In the genomic region with DNA sequence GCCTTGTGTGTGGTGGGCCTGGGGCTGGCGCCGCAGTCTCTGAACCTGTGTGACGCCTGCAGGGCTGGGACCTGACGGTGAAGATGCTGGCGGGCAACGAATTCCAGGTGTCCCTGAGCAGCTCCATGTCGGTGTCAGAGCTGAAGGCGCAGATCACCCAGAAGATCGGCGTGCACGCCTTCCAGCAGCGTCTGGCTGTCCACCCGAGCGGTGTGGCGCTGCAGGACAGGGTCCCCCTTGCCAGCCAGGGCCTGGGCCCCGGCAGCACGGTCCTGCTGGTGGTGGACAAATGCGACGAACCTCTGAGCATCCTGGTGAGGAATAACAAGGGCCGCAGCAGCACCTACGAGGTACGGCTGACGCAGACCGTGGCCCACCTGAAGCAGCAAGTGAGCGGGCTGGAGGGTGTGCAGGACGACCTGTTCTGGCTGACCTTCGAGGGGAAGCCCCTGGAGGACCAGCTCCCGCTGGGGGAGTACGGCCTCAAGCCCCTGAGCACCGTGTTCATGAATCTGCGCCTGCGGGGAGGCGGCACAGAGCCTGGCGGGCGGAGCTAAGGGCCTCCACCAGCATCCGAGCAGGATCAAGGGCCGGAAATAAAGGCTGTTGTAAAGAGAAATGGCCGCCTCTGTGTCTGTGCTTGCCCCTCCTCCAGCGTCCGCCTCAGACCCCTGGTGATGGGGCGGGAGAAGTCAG, we compare ENCODE assay signal across 1 cellular context.
A peak's percentile ranks its signal among the peaks of the same experiment; 100 is the strongest.
TF ChIP-seq lines count a peak whose summit lies in the region.

No MANE protein-coding gene starts in this region.

TF ChIP-seq in K562, 482 proteins besides CTCF, POLR2A, EP300 and RAD21 (continued from another document and continues in another):
- TF ChIP-seq, protein P1, sequence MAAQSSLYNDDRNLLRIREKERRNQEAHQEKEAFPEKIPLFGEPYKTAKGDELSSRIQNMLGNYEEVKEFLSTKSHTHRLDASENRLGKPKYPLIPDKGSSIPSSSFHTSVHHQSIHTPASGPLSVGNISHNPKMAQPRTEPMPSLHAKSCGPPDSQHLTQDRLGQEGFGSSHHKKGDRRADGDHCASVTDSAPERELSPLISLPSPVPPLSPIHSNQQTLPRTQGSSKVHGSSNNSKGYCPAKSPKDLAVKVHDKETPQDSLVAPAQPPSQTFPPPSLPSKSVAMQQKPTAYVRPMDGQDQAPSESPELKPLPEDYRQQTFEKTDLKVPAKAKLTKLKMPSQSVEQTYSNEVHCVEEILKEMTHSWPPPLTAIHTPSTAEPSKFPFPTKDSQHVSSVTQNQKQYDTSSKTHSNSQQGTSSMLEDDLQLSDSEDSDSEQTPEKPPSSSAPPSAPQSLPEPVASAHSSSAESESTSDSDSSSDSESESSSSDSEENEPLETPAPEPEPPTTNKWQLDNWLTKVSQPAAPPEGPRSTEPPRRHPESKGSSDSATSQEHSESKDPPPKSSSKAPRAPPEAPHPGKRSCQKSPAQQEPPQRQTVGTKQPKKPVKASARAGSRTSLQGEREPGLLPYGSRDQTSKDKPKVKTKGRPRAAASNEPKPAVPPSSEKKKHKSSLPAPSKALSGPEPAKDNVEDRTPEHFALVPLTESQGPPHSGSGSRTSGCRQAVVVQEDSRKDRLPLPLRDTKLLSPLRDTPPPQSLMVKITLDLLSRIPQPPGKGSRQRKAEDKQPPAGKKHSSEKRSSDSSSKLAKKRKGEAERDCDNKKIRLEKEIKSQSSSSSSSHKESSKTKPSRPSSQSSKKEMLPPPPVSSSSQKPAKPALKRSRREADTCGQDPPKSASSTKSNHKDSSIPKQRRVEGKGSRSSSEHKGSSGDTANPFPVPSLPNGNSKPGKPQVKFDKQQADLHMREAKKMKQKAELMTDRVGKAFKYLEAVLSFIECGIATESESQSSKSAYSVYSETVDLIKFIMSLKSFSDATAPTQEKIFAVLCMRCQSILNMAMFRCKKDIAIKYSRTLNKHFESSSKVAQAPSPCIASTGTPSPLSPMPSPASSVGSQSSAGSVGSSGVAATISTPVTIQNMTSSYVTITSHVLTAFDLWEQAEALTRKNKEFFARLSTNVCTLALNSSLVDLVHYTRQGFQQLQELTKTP (IDR thresholded peaks at IDR 0.05; ENCODE audit: low read depth in 1 of 2, partially characterized antibody in 2 of 2): no peak
- TF ChIP-seq ZNF263 (CRISPR knock-in tag; IDR thresholded peaks at IDR 0.05; ENCODE audit: borderline replicate concordance): peak; percentile 54
- no peak for TF ChIP-seq NR4A1 (CRISPR knock-in tag; IDR thresholded peaks at IDR 0.05)
- no peak for TF ChIP-seq NR4A1 (tag; IDR thresholded peaks at IDR 0.05)
- no peak for TF ChIP-seq SMAD1 (IDR thresholded peaks at IDR 0.05; ENCODE audit: low read depth, low read length, partially characterized antibody)
- TF ChIP-seq TCF3 (CRISPR knock-in tag; IDR thresholded peaks at IDR 0.05): no peak
- TF ChIP-seq SLC30A9 (CRISPR knock-in tag; IDR thresholded peaks at IDR 0.05): no peak
- TF ChIP-seq, protein P2, sequence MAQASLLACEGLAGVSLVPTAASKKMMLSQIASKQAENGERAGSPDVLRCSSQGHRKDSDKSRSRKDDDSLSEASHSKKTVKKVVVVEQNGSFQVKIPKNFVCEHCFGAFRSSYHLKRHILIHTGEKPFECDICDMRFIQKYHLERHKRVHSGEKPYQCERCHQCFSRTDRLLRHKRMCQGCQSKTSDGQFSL (CRISPR knock-in tag; IDR thresholded peaks at IDR 0.05): no peak
- TF ChIP-seq, protein P2 (tag; IDR thresholded peaks at IDR 0.05): no peak
- no peak for TF ChIP-seq CAMTA2 (CRISPR knock-in tag; conservative IDR thresholded peaks at IDR 0.05)
- no peak for TF ChIP-seq CEBPG (CRISPR knock-in tag; IDR thresholded peaks at IDR 0.05)
- no peak for TF ChIP-seq CEBPG (tag; conservative IDR thresholded peaks at IDR 0.05 in 1 of 2, IDR thresholded peaks at IDR 0.05 in 1 of 2)
- no peak for TF ChIP-seq EP400 (IDR thresholded peaks at IDR 0.05)
- TF ChIP-seq FIP1L1 (IDR thresholded peaks at IDR 0.05; ENCODE audit: low read depth, low read length, poor library complexity, severe bottlenecking): peak; percentile 24
- TF ChIP-seq, protein P3, sequence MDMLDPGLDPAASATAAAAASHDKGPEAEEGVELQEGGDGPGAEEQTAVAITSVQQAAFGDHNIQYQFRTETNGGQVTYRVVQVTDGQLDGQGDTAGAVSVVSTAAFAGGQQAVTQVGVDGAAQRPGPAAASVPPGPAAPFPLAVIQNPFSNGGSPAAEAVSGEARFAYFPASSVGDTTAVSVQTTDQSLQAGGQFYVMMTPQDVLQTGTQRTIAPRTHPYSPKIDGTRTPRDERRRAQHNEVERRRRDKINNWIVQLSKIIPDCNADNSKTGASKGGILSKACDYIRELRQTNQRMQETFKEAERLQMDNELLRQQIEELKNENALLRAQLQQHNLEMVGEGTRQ (CRISPR knock-in tag; IDR thresholded peaks at IDR 0.05): 0 out of 2 replicates have a peak, but pooled peaks have one; percentile 1
- TF ChIP-seq, protein P4, sequence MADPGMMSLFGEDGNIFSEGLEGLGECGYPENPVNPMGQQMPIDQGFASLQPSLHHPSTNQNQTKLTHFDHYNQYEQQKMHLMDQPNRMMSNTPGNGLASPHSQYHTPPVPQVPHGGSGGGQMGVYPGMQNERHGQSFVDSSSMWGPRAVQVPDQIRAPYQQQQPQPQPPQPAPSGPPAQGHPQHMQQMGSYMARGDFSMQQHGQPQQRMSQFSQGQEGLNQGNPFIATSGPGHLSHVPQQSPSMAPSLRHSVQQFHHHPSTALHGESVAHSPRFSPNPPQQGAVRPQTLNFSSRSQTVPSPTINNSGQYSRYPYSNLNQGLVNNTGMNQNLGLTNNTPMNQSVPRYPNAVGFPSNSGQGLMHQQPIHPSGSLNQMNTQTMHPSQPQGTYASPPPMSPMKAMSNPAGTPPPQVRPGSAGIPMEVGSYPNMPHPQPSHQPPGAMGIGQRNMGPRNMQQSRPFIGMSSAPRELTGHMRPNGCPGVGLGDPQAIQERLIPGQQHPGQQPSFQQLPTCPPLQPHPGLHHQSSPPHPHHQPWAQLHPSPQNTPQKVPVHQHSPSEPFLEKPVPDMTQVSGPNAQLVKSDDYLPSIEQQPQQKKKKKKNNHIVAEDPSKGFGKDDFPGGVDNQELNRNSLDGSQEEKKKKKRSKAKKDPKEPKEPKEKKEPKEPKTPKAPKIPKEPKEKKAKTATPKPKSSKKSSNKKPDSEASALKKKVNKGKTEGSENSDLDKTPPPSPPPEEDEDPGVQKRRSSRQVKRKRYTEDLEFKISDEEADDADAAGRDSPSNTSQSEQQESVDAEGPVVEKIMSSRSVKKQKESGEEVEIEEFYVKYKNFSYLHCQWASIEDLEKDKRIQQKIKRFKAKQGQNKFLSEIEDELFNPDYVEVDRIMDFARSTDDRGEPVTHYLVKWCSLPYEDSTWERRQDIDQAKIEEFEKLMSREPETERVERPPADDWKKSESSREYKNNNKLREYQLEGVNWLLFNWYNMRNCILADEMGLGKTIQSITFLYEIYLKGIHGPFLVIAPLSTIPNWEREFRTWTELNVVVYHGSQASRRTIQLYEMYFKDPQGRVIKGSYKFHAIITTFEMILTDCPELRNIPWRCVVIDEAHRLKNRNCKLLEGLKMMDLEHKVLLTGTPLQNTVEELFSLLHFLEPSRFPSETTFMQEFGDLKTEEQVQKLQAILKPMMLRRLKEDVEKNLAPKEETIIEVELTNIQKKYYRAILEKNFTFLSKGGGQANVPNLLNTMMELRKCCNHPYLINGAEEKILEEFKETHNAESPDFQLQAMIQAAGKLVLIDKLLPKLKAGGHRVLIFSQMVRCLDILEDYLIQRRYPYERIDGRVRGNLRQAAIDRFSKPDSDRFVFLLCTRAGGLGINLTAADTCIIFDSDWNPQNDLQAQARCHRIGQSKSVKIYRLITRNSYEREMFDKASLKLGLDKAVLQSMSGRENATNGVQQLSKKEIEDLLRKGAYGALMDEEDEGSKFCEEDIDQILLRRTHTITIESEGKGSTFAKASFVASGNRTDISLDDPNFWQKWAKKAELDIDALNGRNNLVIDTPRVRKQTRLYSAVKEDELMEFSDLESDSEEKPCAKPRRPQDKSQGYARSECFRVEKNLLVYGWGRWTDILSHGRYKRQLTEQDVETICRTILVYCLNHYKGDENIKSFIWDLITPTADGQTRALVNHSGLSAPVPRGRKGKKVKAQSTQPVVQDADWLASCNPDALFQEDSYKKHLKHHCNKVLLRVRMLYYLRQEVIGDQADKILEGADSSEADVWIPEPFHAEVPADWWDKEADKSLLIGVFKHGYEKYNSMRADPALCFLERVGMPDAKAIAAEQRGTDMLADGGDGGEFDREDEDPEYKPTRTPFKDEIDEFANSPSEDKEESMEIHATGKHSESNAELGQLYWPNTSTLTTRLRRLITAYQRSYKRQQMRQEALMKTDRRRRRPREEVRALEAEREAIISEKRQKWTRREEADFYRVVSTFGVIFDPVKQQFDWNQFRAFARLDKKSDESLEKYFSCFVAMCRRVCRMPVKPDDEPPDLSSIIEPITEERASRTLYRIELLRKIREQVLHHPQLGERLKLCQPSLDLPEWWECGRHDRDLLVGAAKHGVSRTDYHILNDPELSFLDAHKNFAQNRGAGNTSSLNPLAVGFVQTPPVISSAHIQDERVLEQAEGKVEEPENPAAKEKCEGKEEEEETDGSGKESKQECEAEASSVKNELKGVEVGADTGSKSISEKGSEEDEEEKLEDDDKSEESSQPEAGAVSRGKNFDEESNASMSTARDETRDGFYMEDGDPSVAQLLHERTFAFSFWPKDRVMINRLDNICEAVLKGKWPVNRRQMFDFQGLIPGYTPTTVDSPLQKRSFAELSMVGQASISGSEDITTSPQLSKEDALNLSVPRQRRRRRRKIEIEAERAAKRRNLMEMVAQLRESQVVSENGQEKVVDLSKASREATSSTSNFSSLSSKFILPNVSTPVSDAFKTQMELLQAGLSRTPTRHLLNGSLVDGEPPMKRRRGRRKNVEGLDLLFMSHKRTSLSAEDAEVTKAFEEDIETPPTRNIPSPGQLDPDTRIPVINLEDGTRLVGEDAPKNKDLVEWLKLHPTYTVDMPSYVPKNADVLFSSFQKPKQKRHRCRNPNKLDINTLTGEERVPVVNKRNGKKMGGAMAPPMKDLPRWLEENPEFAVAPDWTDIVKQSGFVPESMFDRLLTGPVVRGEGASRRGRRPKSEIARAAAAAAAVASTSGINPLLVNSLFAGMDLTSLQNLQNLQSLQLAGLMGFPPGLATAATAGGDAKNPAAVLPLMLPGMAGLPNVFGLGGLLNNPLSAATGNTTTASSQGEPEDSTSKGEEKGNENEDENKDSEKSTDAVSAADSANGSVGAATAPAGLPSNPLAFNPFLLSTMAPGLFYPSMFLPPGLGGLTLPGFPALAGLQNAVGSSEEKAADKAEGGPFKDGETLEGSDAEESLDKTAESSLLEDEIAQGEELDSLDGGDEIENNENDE (IDR thresholded peaks at IDR 0.05; ENCODE audit: low read depth, low read length): no peak
- TF ChIP-seq CTBP1 (IDR thresholded peaks at IDR 0.05; ENCODE audit: borderline replicate concordance): no peak
- TF ChIP-seq MECOM (CRISPR knock-in tag; IDR thresholded peaks at IDR 0.05): no peak
- TF ChIP-seq, protein P5, sequence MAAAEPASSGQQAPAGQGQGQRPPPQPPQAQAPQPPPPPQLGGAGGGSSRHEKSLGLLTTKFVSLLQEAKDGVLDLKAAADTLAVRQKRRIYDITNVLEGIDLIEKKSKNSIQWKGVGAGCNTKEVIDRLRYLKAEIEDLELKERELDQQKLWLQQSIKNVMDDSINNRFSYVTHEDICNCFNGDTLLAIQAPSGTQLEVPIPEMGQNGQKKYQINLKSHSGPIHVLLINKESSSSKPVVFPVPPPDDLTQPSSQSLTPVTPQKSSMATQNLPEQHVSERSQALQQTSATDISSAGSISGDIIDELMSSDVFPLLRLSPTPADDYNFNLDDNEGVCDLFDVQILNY (CRISPR knock-in tag; IDR thresholded peaks at IDR 0.05): no peak
- TF ChIP-seq, protein P6, sequence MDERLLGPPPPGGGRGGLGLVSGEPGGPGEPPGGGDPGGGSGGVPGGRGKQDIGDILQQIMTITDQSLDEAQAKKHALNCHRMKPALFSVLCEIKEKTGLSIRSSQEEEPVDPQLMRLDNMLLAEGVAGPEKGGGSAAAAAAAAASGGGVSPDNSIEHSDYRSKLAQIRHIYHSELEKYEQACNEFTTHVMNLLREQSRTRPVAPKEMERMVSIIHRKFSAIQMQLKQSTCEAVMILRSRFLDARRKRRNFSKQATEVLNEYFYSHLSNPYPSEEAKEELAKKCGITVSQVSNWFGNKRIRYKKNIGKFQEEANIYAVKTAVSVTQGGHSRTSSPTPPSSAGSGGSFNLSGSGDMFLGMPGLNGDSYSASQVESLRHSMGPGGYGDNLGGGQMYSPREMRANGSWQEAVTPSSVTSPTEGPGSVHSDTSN (CRISPR knock-in tag; IDR thresholded peaks at IDR 0.05; ENCODE audit: low read depth): no peak
- TF ChIP-seq, protein P6 (tag; conservative IDR thresholded peaks at IDR 0.05; ENCODE audit: low read depth): no peak
- no peak for TF ChIP-seq STAG1 (CRISPR knock-in tag; IDR thresholded peaks at IDR 0.05; ENCODE audit: borderline replicate concordance)
- TF ChIP-seq, protein P7, sequence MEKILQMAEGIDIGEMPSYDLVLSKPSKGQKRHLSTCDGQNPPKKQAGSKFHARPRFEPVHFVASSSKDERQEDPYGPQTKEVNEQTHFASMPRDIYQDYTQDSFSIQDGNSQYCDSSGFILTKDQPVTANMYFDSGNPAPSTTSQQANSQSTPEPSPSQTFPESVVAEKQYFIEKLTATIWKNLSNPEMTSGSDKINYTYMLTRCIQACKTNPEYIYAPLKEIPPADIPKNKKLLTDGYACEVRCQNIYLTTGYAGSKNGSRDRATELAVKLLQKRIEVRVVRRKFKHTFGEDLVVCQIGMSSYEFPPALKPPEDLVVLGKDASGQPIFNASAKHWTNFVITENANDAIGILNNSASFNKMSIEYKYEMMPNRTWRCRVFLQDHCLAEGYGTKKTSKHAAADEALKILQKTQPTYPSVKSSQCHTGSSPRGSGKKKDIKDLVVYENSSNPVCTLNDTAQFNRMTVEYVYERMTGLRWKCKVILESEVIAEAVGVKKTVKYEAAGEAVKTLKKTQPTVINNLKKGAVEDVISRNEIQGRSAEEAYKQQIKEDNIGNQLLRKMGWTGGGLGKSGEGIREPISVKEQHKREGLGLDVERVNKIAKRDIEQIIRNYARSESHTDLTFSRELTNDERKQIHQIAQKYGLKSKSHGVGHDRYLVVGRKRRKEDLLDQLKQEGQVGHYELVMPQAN (IDR thresholded peaks at IDR 0.05; ENCODE audit: borderline replicate concordance): no peak
- TF ChIP-seq MTA1 (IDR thresholded peaks at IDR 0.05; ENCODE audit: borderline replicate concordance): no peak
- TF ChIP-seq, protein P8, sequence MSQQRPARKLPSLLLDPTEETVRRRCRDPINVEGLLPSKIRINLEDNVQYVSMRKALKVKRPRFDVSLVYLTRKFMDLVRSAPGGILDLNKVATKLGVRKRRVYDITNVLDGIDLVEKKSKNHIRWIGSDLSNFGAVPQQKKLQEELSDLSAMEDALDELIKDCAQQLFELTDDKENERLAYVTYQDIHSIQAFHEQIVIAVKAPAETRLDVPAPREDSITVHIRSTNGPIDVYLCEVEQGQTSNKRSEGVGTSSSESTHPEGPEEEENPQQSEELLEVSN (IDR thresholded peaks at IDR 0.05; ENCODE audit: borderline replicate concordance in 1 of 2, extremely low read depth in 1 of 2, insufficient read depth in 1 of 2, insufficient read length in 1 of 2, low read depth in 1 of 2, low read length in 1 of 2, poor library complexity in 1 of 2, severe bottlenecking in 1 of 2): peak in 1 of 2 experiments; percentile 2
- TF ChIP-seq IRF2 (CRISPR knock-in tag; IDR thresholded peaks at IDR 0.05): no peak
- TF ChIP-seq SP1 (CRISPR knock-in tag; IDR thresholded peaks at IDR 0.05): 0 out of 2 replicates have a peak, but pooled peaks have one; percentile 41
